ENCODE assay signal across 9 cellular contexts in the genomic region with DNA sequence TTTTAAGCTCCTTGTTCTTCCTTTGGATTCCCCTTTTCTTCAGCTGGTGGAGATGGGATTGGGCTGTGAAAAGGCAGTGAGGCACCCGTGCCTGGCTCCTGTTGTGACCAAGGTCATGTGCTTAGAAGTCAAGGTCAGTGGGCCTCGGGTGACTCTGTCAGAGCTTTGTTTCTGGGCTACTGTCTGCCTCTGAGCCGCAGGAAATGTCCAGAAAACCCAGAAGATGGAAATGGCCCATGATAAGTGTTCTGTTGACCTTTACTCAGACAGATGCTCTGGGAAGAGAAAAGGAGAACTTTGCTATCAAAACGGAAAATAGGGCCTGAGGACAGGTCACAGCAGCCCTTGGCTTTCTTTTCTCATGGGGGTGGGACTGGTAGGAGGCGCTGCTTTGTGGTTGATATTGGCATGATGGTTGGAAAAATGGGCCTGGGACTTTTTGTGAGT. TPM values are rescaled to one million over a fixed set of nuclear protein-coding genes. Genes with fewer than 3 reads are reported as not detected.
DNase-seq lines count a peak whose midpoint lies in the region; ATAC-seq and TF ChIP-seq lines count a peak whose summit lies in the region.
"Had no signal": no experiment of that assay in that cellular context is flagged by ENCODE, and none has a peak within 500 bp of the region (broad histone marks: within the 10 kb centered on the region; RNA-seq: fewer than 3 reads in every experiment).

No MANE protein-coding gene starts in this region.

- peak overlapping the region; percentile 92 for H3K4me3 Mint-ChIP-seq in activated naive CD8-positive, alpha-beta T cell treated with anti-CD3 and anti-CD28 coated beads, Interleukin-2, amount 50 U/mL, for 24 hours

- no peak for TF ChIP-seq CTCF in AG04450 (IDR thresholded peaks at IDR 0.05; ENCODE audit: low read depth, low read length)

- no peaks in the 10 kb centered on the region for H3K9me3 ChIP-seq in AG04450 (ENCODE audit: control insufficient read depth, insufficient read depth, low read length)
- H3K9me3 ChIP-seq in muscle layer of duodenum (ENCODE audit: control insufficient read depth in 1 of 2, low read length in 2 of 2) = no peaks in the 10 kb centered on the region

- H3K27me3 ChIP-seq in AG04450 (ENCODE audit: control insufficient read depth, insufficient read depth, low read length) = no peaks in the 10 kb centered on the region
- no peaks in the 10 kb centered on the region for H3K27me3 ChIP-seq in muscle layer of duodenum (ENCODE audit: low read depth, low read length)

- peaks cover 1% of the 10 kb centered on the region for H3K27me3 Mint-ChIP-seq in activated naive CD8-positive, alpha-beta T cell treated with anti-CD3 and anti-CD28 coated beads, Interleukin-2, amount 50 U/mL, for 24 hours

- H3K4me3 ChIP-seq in AG04450 (ENCODE audit: low read depth, low read length) (peak overlapping the region; percentile 97), muscle layer of duodenum (ENCODE audit: low read depth in 1 of 2, low read length in 2 of 2) (no peak overlapping the region)

- peaks cover 3 to 44% of the 10 kb centered on the region in 2 donors for H3K4me1 ChIP-seq in muscle layer of duodenum (ENCODE audit: control insufficient read depth in 1 of 2, insufficient read depth in 2 of 2, low read length in 2 of 2)

- peak overlapping the region; percentile 98 for H3K27ac Mint-ChIP-seq in activated naive CD8-positive, alpha-beta T cell treated with anti-CD3 and anti-CD28 coated beads, Interleukin-2, amount 50 U/mL, for 24 hours

- in situ Hi-C loops in KBM-7 (cut with MboI; ENCODE audit: low pct_unique_long_range_greater_than_20kb, low sequenced_read_pairs) = no loop called here

- ATAC-seq in activated naive CD8-positive, alpha-beta T cell treated with anti-CD3 and anti-CD28 coated beads, Interleukin-2, amount 50 U/mL, for 24 hours = peak; percentile 52
- ATAC-seq in HG03571 (IDR thresholded peaks at IDR 0.05; ENCODE audit: unreplicated experiment) = no peak

- H3K9me3 Mint-ChIP-seq in activated naive CD8-positive, alpha-beta T cell treated with anti-CD3 and anti-CD28 coated beads, Interleukin-2, amount 50 U/mL, for 24 hours = no peaks in the 10 kb centered on the region

- POLR2A ChIA-PET in AG04450 (lab: Yijun Ruan, JAX) = interaction anchor here (1.0 kb wide), 1 partner anchor 46 kb away, joined by 3 read pairs; no protein-coding TSS in a partner anchor

- CTCF ChIA-PET in AG04450 (lab: Charles Lee) = no interaction called here

- H3K36me3 ChIP-seq in muscle layer of duodenum (ENCODE audit: control insufficient read depth in 1 of 2, insufficient read depth in 2 of 2, low read length in 2 of 2) = no peaks in the 10 kb centered on the region

- H3K27ac ChIP-seq in AG04450 (ENCODE audit: low read depth, low read length) (no peak overlapping the region), muscle layer of duodenum (ENCODE audit: low read length) (peak overlapping the region; percentile 56)

- peaks cover 25% of the 10 kb centered on the region for H3K36me3 Mint-ChIP-seq in activated naive CD8-positive, alpha-beta T cell treated with anti-CD3 and anti-CD28 coated beads, Interleukin-2, amount 50 U/mL, for 24 hours (ENCODE audit: low read depth)

- peaks cover 70% of the 10 kb centered on the region for H3K4me1 Mint-ChIP-seq in activated naive CD8-positive, alpha-beta T cell treated with anti-CD3 and anti-CD28 coated beads, Interleukin-2, amount 50 U/mL, for 24 hours

- DNase-seq in AG04450 (ENCODE audit: low read depth, low spot score) (no peak), KBM-7 (peak; percentile 47), superior temporal gyrus (ENCODE audit: extremely low spot score) (no peak), NCI-H2196 treated with DMSO at 0.1 percent for 48 hours (lab: John Stamatoyannopoulos, UW; ENCODE audit: unreplicated experiment) (no peak), HCEC 1CT (no peak)
- peak; percentile 51 for DNase-seq in activated naive CD8-positive, alpha-beta T cell treated with anti-CD3 and anti-CD28 coated beads, Interleukin-2, amount 50 U/mL, for 24 hours
- DNase-seq: amniotic stem cell had no signal

RNA-seq across cellular contexts. Expression of a gene that starts 2.9 kb away (rescaled TPM):
- polyA plus RNA-seq in AG04450 (2011; rRNA removed) = 69.7 and 102 TPM in 2 replicates
- polyA minus RNA-seq in AG04450 (2011; rRNA and poly(A)+ RNA removed) = 290 and 395 TPM in 2 replicates

Comparison
In these comparisons a context has a peak if more than half of its experiments do, and no peak if none do; other contexts are left out.
1. DNase-seq: peak in KBM-7 (single experiment) and activated naive CD8-positive, alpha-beta T cell treated with anti-CD3 and anti-CD28 coated beads, Interleukin-2, amount 50 U/mL, for 24 hours (single experiment); none in AG04450 (single experiment), superior temporal gyrus (single experiment), NCI-H2196 treated with DMSO at 0.1 percent for 48 hours (single experiment) and HCEC 1CT (single experiment).